Comparison of ENCODE assay signal across 10 cellular contexts in the genomic region with DNA sequence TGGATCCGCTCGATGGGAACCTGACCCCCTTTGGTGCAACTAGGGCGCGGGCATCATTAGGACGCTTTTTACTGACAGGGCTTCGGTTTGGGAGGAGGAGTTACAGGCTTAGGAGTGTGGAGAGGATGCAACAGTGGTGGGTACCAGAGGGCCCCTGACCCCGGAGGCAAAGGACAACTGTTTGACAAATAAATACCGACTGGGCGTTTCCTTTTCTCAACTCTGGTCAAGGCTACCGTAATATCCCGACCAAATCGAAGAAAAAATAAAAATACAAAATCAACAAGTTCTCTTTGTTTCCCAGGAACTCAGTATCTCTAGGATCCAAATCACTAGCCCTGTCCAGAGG. TPM values are rescaled to one million over a fixed set of nuclear protein-coding genes. Genes with fewer than 3 reads are reported as not detected.
A peak's percentile ranks its signal among the peaks of the same experiment; 100 is the strongest.
DNase-seq lines count a peak whose midpoint lies in the region; ATAC-seq, FAIRE-seq and TF ChIP-seq lines count a peak whose summit lies in the region.
"Had no signal": no experiment of that assay in that cellular context is flagged by ENCODE, and none has a peak within 500 bp of the region (broad histone marks: within the 10 kb centered on the region; RNA-seq: fewer than 3 reads in every experiment).

No MANE protein-coding gene starts in this region.

- peak overlapping the region; percentile 71 to 72 for H3K4me3 Mint-ChIP-seq in activated T-cell treated with anti-CD3 and anti-CD28 coated beads, Interleukin-2, amount 50 U/mL, for 72 hours
- H3K4me3 Mint-ChIP-seq in memory B cell (peak overlapping the region; percentile 94), type B pancreatic cell (peak overlapping the region; percentile 82)
- H3K4me3 Mint-ChIP-seq: CD4-positive, CD25-positive, alpha-beta regulatory T cell had no signal

- H3K27ac Mint-ChIP-seq in activated T-cell treated with anti-CD3 and anti-CD28 coated beads, Interleukin-2, amount 50 U/mL, for 72 hours: no peak overlapping the region
- H3K27ac Mint-ChIP-seq in memory B cell: peak overlapping the region; percentile 89
- H3K27ac Mint-ChIP-seq in type B pancreatic cell: no peak overlapping the region
- H3K27ac Mint-ChIP-seq: CD4-positive, CD25-positive, alpha-beta regulatory T cell had no signal

- H3K27ac ChIP-seq in brain microvascular endothelial cell: no peak overlapping the region

- in situ Hi-C loops in brain microvascular endothelial cell (cut with HindIII; ENCODE audit: low pct_ligation_motif_present, low sequenced_read_pairs): no loop called here

- no peak for DNase-seq in activated T-cell treated with anti-CD3 and anti-CD28 coated beads, Interleukin-2, amount 50 U/mL, for 72 hours
- no peak for DNase-seq in activated T-cell treated with anti-CD3 and anti-CD28 coated beads, Interleukin-2, amount 50 U/mL, for 1 hour
- no peak for DNase-seq in brain microvascular endothelial cell
- no peak for DNase-seq in memory B cell (ENCODE audit: low spot score in 2 of 2)
- DNase-seq in type B pancreatic cell (ENCODE audit: extremely low spot score, unreplicated experiment): no peak
- no peak for DNase-seq in EL
- no peak for DNase-seq in D721Med (ENCODE audit: insufficient read length, low spot score)
- DNase-seq: CD4-positive, CD25-positive, alpha-beta regulatory T cell; NCI-H2171 treated with DMSO at 0.1 percent for 48 hours had no signal

- H3K36me3 Mint-ChIP-seq in activated T-cell treated with anti-CD3 and anti-CD28 coated beads, Interleukin-2, amount 50 U/mL, for 72 hours (ENCODE audit: insufficient read depth in 2 of 2): no peaks in the 10 kb centered on the region
- H3K36me3 Mint-ChIP-seq in memory B cell: no peaks in the 10 kb centered on the region
- H3K36me3 Mint-ChIP-seq in type B pancreatic cell: no peaks in the 10 kb centered on the region
- H3K36me3 Mint-ChIP-seq: CD4-positive, CD25-positive, alpha-beta regulatory T cell had no signal

- TF ChIP-seq CTCF in brain microvascular endothelial cell (IDR thresholded peaks at IDR 0.05; ENCODE audit: low read depth, low read length, missing control alignments): no peak
- no peak for TF ChIP-seq CTCF in type B pancreatic cell (conservative IDR thresholded peaks at IDR 0.05)
- no peak for TF ChIP-seq CTCF in D721Med (IDR thresholded peaks at IDR 0.05; ENCODE audit: insufficient read depth, missing control alignments)

- H3K4me1 Mint-ChIP-seq in activated T-cell treated with anti-CD3 and anti-CD28 coated beads, Interleukin-2, amount 50 U/mL, for 72 hours (ENCODE audit: low read depth): peaks cover 12% of the 10 kb centered on the region
- H3K4me1 Mint-ChIP-seq in memory B cell: peaks cover 27% of the 10 kb centered on the region
- peaks cover 10% of the 10 kb centered on the region for H3K4me1 Mint-ChIP-seq in type B pancreatic cell (ENCODE audit: unreplicated experiment)

- ATAC-seq in activated T-cell treated with anti-CD3 and anti-CD28 coated beads, Interleukin-2, amount 50 U/mL, for 72 hours (replicated peaks in 1 of 2): peak in 1 of 2 donors; percentile 46
- ATAC-seq in memory B cell (ENCODE audit: low read depth) (no peak), GM21447 (IDR thresholded peaks at IDR 0.05; ENCODE audit: unreplicated experiment) (no peak)

- H3K27me3 ChIP-seq in brain microvascular endothelial cell (replicated peaks): peaks cover 20% of the 10 kb centered on the region

- peaks cover 59% of the 10 kb centered on the region for H3K27me3 Mint-ChIP-seq in activated T-cell treated with anti-CD3 and anti-CD28 coated beads, Interleukin-2, amount 50 U/mL, for 72 hours (ENCODE audit: low read depth)
- H3K27me3 Mint-ChIP-seq in memory B cell (no peaks in the 10 kb centered on the region), type B pancreatic cell (peaks cover 93% of the 10 kb centered on the region)

- H3K36me3 ChIP-seq in brain microvascular endothelial cell (replicated peaks): no peaks in the 10 kb centered on the region

- peak overlapping the region; percentile 47 for H3K4me3 ChIP-seq in brain microvascular endothelial cell (ENCODE audit: low read depth, low read length)

- FAIRE-seq in D721Med (lab: Jason Lieb, UNC): no peak

- no peaks in the 10 kb centered on the region for H3K9me3 Mint-ChIP-seq in activated T-cell treated with anti-CD3 and anti-CD28 coated beads, Interleukin-2, amount 50 U/mL, for 72 hours
- H3K9me3 Mint-ChIP-seq in memory B cell (no peaks in the 10 kb centered on the region), type B pancreatic cell (no peaks in the 10 kb centered on the region)

RNA-seq across cellular contexts. Expression of gene DGKG, which starts 0.3 kb away (rescaled TPM):
- total RNA-seq in activated T-cell treated with anti-CD3 and anti-CD28 coated beads, Interleukin-2, amount 50 U/mL, for 72 hours: 1 to 10 TPM in 1 of 2 donors, under 1 TPM in 1; 0.42 to 1.0 TPM
- 1.5 and 11.6 TPM in 2 replicates for total RNA-seq in type B pancreatic cell (ENCODE audit: low replicate concordance)
